18 cellular contexts compared by ENCODE assay signal in genomic region chr5:88678780-88679491, GRCh38.
DNase-seq lines count a peak whose midpoint lies in the region; ATAC-seq, FAIRE-seq and TF ChIP-seq lines count a peak whose summit lies in the region.
"Had no signal": no experiment of that assay in that cellular context is flagged by ENCODE, and none has a peak within 500 bp of the region (broad histone marks: within the 10 kb centered on the region; RNA-seq: fewer than 3 reads in every experiment).

No MANE protein-coding gene starts in this region.

- no peak for FAIRE-seq in pancreas (lab: Jason Lieb, UNC)
- FAIRE-seq: endometrium, RCC 7860, urothelium cell line had no signal

- H3K4me3 Mint-ChIP-seq in CD8-positive, alpha-beta memory T cell, result peak overlapping the region in 4 of 7 donors; percentile 45 to 64 (median 54)
- no peak overlapping the region for H3K4me3 Mint-ChIP-seq in memory B cell
- H3K4me3 Mint-ChIP-seq: activated CD4-positive, alpha-beta memory T cell treated with anti-CD3 and anti-CD28 coated beads for 36 hours; activated T-helper 17 cell treated with anti-CD3 and anti-CD28 coated beads, Interleukin-2, amount 50 U/mL, for 72 hours had no signal

- no peak for TF ChIP-seq POLR2A in tibial nerve (IDR thresholded peaks at IDR 0.05)

- H3K9ac ChIP-seq in HUES6 (ENCODE audit: low read length), result no peak overlapping the region
- H3K9ac ChIP-seq: BLaER1 treated with 17β-estradiol and CSF1 and Interleukin-3, amounts not matched to agents 10 nM and 100 nM had no signal

- peaks cover 0 to 16% (median 8%) of the 10 kb centered on the region in 5 donors for H3K9me3 Mint-ChIP-seq in CD8-positive, alpha-beta memory T cell
- H3K9me3 Mint-ChIP-seq in memory B cell, result peaks cover 8% of the 10 kb centered on the region
- H3K9me3 Mint-ChIP-seq: activated CD4-positive, alpha-beta memory T cell treated with anti-CD3 and anti-CD28 coated beads for 36 hours had no signal

- no peak for ATAC-seq in memory B cell (ENCODE audit: low read depth)
- no peak for ATAC-seq in pancreas
- ATAC-seq: activated T-helper 17 cell treated with anti-CD3 and anti-CD28 coated beads, Interleukin-2, amount 50 U/mL, for 72 hours; right cardiac atrium had no signal

- TF ChIP-seq CTCF in astrocyte of the cerebellum (IDR thresholded peaks at IDR 0.05; ENCODE audit: low read depth, low read length, missing control alignments), result no peak
- no peak for TF ChIP-seq CTCF in pancreas (IDR thresholded peaks at IDR 0.05)
- no peak for TF ChIP-seq CTCF in tibial nerve (IDR thresholded peaks at IDR 0.05)

- H3K4me1 Mint-ChIP-seq in CD8-positive, alpha-beta memory T cell, result peaks cover 25 to 33% (median 31%) of the 10 kb centered on the region in 3 donors
- peaks cover 26% of the 10 kb centered on the region for H3K4me1 Mint-ChIP-seq in memory B cell

- no peak overlapping the region for H3K27ac ChIP-seq in CD8-positive, alpha-beta memory T cell (ENCODE audit: low read depth, low read length)
- H3K27ac ChIP-seq in HUES6 (ENCODE audit: low read depth, low read length) (no peak overlapping the region), pancreas (no peak overlapping the region), tibial nerve (no peak overlapping the region)
- H3K27ac ChIP-seq: BLaER1 treated with 17β-estradiol and CSF1 and Interleukin-3, amounts not matched to agents 10 nM and 100 nM had no signal

- peaks cover 21% of the 10 kb centered on the region for H3K4me1 ChIP-seq in CD8-positive, alpha-beta memory T cell (ENCODE audit: insufficient read depth, low read length)
- H3K4me1 ChIP-seq in HUES6 (ENCODE audit: control insufficient read depth, insufficient read depth, low read length) (peaks cover 39% of the 10 kb centered on the region), pancreas (peaks cover 0 to 14% (median 0%) of the 10 kb centered on the region in 3 donors), tibial nerve (peaks cover 0 to 55% (median 12%) of the 10 kb centered on the region in 4 donors)

- in situ Hi-C loops in astrocyte of the cerebellum (cut with HindIII; ENCODE audit: low sequenced_read_pairs), result loop anchor here (25.0 kb wide), 1 partner anchor 1267 kb away; the partner anchor contains the start of gene CCNH

- WGBS in pancreas, 2 donors, result 13 to 14% methylated on average over 16 of the region's 16 CpGs
- WGBS in tibial nerve, 2 donors, result 49 to 53% methylated on average over 16 of the region's 16 CpGs

- CTCF ChIA-PET in CD8-positive, alpha-beta memory T cell (lab: Charles Lee), result interaction anchor here (1.0 kb wide), 1 partner anchor 898 kb away, joined by 3 read pairs; no protein-coding TSS in a partner anchor

- peak overlapping the region in 2 of 8 donors; percentile 17 to 82 for H3K27ac Mint-ChIP-seq in CD8-positive, alpha-beta memory T cell
- peak overlapping the region; percentile 86 for H3K27ac Mint-ChIP-seq in memory B cell
- H3K27ac Mint-ChIP-seq: activated T-helper 17 cell treated with anti-CD3 and anti-CD28 coated beads, Interleukin-2, amount 50 U/mL, for 72 hours had no signal

- intact Hi-C loops in pancreas (cut with DNase I), result loop anchor here in 1 of 3 donors (5.0 kb wide), 2 partner anchors 532 to 897 kb away; no protein-coding TSS in a partner anchor

- H3K9me3 ChIP-seq in CD8-positive, alpha-beta memory T cell (ENCODE audit: low read length), result no peaks in the 10 kb centered on the region
- H3K9me3 ChIP-seq in HUES6 (ENCODE audit: control insufficient read depth, insufficient read depth, low read depth, low read length), result no peaks in the 10 kb centered on the region
- H3K9me3 ChIP-seq in pancreas, result no peaks in the 10 kb centered on the region
- H3K9me3 ChIP-seq in tibial nerve, result no peaks in the 10 kb centered on the region

- H3K27me3 ChIP-seq in CD8-positive, alpha-beta memory T cell (ENCODE audit: insufficient read depth, low read length, poor library complexity, severe bottlenecking), result peaks cover 72% of the 10 kb centered on the region
- H3K27me3 ChIP-seq in HUES6 (ENCODE audit: control insufficient read depth, insufficient read depth, low read length), result peaks cover 100% of the 10 kb centered on the region
- H3K27me3 ChIP-seq in pancreas, result peaks cover 8 to 84% (median 36%) of the 10 kb centered on the region in 4 donors
- peaks cover 0 to 98% of the 10 kb centered on the region in 2 donors for H3K27me3 ChIP-seq in tibial nerve

- no peak overlapping the region for H3K4me3 ChIP-seq in CD8-positive, alpha-beta memory T cell (ENCODE audit: low read length)
- peak overlapping the region; percentile 45 for H3K4me3 ChIP-seq in HUES6 (ENCODE audit: low read depth, low read length)
- H3K4me3 ChIP-seq in astrocyte of the cerebellum (ENCODE audit: low read depth, low read length), result peak overlapping the region; percentile 68
- no peak overlapping the region for H3K4me3 ChIP-seq in pancreas
- H3K4me3 ChIP-seq in tibial nerve, result no peak overlapping the region
- H3K4me3 ChIP-seq: BLaER1 treated with 17β-estradiol and CSF1 and Interleukin-3, amounts not matched to agents 10 nM and 100 nM had no signal

- no peaks in the 10 kb centered on the region for H3K36me3 ChIP-seq in CD8-positive, alpha-beta memory T cell (ENCODE audit: insufficient read depth, low read length)
- H3K36me3 ChIP-seq in HUES6 (ENCODE audit: control insufficient read depth, insufficient read depth, low read length), result no peaks in the 10 kb centered on the region
- H3K36me3 ChIP-seq in pancreas, result no peaks in the 10 kb centered on the region
- no peaks in the 10 kb centered on the region for H3K36me3 ChIP-seq in tibial nerve
- H3K36me3 ChIP-seq: BLaER1 treated with 17β-estradiol and CSF1 and Interleukin-3, amounts not matched to agents 10 nM and 100 nM had no signal

- H3K36me3 Mint-ChIP-seq in CD8-positive, alpha-beta memory T cell, result peaks cover 0 to 4% (median 0%) of the 10 kb centered on the region in 3 donors
- H3K36me3 Mint-ChIP-seq in memory B cell, result peaks cover 3% of the 10 kb centered on the region

- no peak for DNase-seq in CD8-positive, alpha-beta memory T cell
- DNase-seq in astrocyte of the cerebellum (ENCODE audit: low read depth), result no peak
- DNase-seq in memory B cell (ENCODE audit: low spot score in 2 of 2), result no peak
- DNase-seq in NCI-H345 treated with DMSO at 0.1 percent for 48 hours (lab: John Stamatoyannopoulos, UW; ENCODE audit: unreplicated experiment), result no peak
- no peak for DNase-seq in pancreas
- DNase-seq in tibial nerve (ENCODE audit: low spot score in 2 of 2), result no peak
- no peak for DNase-seq in hepatic stellate cell (ENCODE audit: low spot score)
- DNase-seq: activated CD4-positive, alpha-beta memory T cell treated with anti-CD3 and anti-CD28 coated beads for 36 hours; foreskin melanocyte; KG1; NCI-H1436 treated with DMSO at 0.1 percent for 48 hours; right cardiac atrium had no signal

- no peak for TF ChIP-seq EP300 in tibial nerve (IDR thresholded peaks at IDR 0.05)

- POLR2A ChIA-PET in CD8-positive, alpha-beta memory T cell (lab: Charles Lee), result no interaction called here

- H3K27me3 Mint-ChIP-seq in CD8-positive, alpha-beta memory T cell, result peaks cover 65 to 83% of the 10 kb centered on the region in 2 donors
- H3K27me3 Mint-ChIP-seq in memory B cell, result peaks cover 34% of the 10 kb centered on the region

Comparison
In these comparisons a context has a peak if more than half of its experiments do, and no peak if none do; other contexts are left out.
1. H3K4me3 ChIP-seq: peak in HUES6 (single experiment) and astrocyte of the cerebellum (single experiment); none in CD8-positive, alpha-beta memory T cell (single experiment), pancreas (0 of 4) and tibial nerve (0 of 4).